9 cellular contexts compared by ENCODE assay signal in the genomic region with DNA sequence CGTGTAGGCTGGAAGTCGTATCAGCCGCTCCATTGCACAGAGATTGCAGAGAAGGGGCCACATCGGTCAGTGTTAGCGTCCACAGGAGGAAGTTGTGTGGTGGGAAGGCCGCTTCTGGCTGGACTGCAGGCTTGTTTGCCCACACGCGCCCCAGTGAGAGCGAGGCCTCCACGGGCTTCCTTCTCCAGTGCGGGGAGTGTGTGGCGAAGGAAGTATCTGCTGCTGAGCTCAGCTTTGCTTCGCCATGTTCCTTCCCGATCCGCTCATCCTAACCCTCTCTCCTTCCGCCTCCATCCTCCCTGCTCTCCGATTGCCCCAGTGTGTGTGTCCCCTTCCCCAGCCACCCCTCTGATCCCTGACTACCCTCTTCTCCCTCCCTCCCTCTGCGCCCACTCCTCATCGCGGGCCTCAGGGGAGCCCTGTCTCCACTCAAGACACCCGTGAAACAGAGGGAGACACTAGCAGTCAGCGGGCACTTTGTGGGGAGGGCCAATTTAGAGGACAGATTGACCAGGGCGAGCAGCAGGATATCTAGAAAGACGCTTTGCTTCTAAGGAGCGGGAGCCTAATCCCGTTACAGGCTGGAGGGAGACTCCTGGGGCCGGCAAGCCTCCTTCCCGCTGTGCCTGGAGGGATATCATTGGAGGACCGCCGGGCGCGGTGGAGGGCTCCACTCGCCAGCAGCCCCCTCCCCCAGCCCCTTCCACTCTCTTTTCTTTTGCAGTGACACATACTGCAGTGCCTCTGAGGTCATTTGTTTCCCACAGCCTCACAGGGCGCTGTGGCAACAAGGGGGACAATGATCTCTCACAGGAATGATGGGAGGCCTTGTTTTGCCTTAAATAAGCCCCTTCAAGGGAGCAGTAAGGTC.
DNase-seq lines count a peak whose midpoint lies in the region; ATAC-seq, FAIRE-seq and TF ChIP-seq lines count a peak whose summit lies in the region.
"Had no signal": no experiment of that assay in that cellular context is flagged by ENCODE, and none has a peak within 500 bp of the region (broad histone marks: within the 10 kb centered on the region; RNA-seq: fewer than 3 reads in every experiment).

No MANE protein-coding gene starts in this region.

- H3K79me2 ChIP-seq in GM23338 (replicated peaks; ENCODE audit: insufficient read depth) = no peaks in the 10 kb centered on the region

- H3K4me3 ChIP-seq in GM23338 (peak overlapping the region; percentile 79), breast epithelium (no peak overlapping the region), kidney (ENCODE audit: low read length in 2 of 2) (no peak overlapping the region)

- peak overlapping the region; percentile 22; the same call in 1 of the 2 replicates for H3K27ac Mint-ChIP-seq in GM23338
- H3K27ac Mint-ChIP-seq: activated CD8-positive, alpha-beta T cell treated with anti-CD3 and anti-CD28 coated beads, Interleukin-2, amount 10 ng/mL, durations not matched to agents 7 days and 5 days had no signal

- H4K20me1 ChIP-seq in GM23338 (replicated peaks; ENCODE audit: insufficient read depth) = no peaks in the 10 kb centered on the region

- DNase-seq in GM23338 (ENCODE audit: low spot score) = peak; percentile 85
- DNase-seq in breast epithelium (ENCODE audit: low spot score in 2 of 2) = no peak
- DNase-seq in kidney = peak; percentile 70
- DNase-seq in sciatic nerve (ENCODE audit: low spot score) = peak; percentile 71
- no peak for DNase-seq in SHP77 (lab: John Stamatoyannopoulos, UW)
- no peak for DNase-seq in NCI-H2196 (lab: John Stamatoyannopoulos, UW; ENCODE audit: unreplicated experiment)
- DNase-seq: activated CD8-positive, alpha-beta T cell treated with anti-CD3 and anti-CD28 coated beads, Interleukin-2, amount 10 ng/mL, durations not matched to agents 7 days and 5 days had no signal

- intact Hi-C loops in breast epithelium (cut with DNase I; ENCODE audit: low total_unique reads) (no loop called here), kidney (cut with DNase I) (no loop called here), sciatic nerve (cut with DNase I) (no loop called here)

- peak overlapping the region; percentile 94 for H3K4me2 ChIP-seq in GM23338

- H3K4me1 ChIP-seq in GM23338 (ENCODE audit: insufficient read depth) = peaks cover 25% of the 10 kb centered on the region
- no peaks in the 10 kb centered on the region for H3K4me1 ChIP-seq in breast epithelium
- H3K4me1 ChIP-seq in kidney (ENCODE audit: control insufficient read depth in 1 of 2, insufficient read depth in 1 of 2, low read depth in 1 of 2, low read length in 2 of 2) = peaks cover 16 to 18% of the 10 kb centered on the region in 2 donors

- peak overlapping the region; percentile 73 for H3K4me3 Mint-ChIP-seq in GM23338
- H3K4me3 Mint-ChIP-seq: activated CD8-positive, alpha-beta T cell treated with anti-CD3 and anti-CD28 coated beads, Interleukin-2, amount 10 ng/mL, durations not matched to agents 7 days and 5 days had no signal

- no peaks in the 10 kb centered on the region for H3K9me3 ChIP-seq in breast epithelium
- H3K9me3 ChIP-seq in kidney (ENCODE audit: control insufficient read depth in 1 of 2, low read length in 2 of 2) = no peaks in the 10 kb centered on the region

- no peaks in the 10 kb centered on the region for H3K36me3 Mint-ChIP-seq in GM23338 (ENCODE audit: low read depth)

- peaks cover 2% of the 10 kb centered on the region for H3K27me3 Mint-ChIP-seq in GM23338 (ENCODE audit: insufficient read depth, low read depth, poor library complexity)

- TF ChIP-seq CTCF in GM23338 (conservative IDR thresholded peaks at IDR 0.05; ENCODE audit: low read depth in 2 of 2) (no peak), breast epithelium (IDR thresholded peaks at IDR 0.05) (no peak), kidney (IDR thresholded peaks at IDR 0.05; ENCODE audit: borderline replicate concordance, extremely low read depth, insufficient read depth) (no peak)

- H3K27me3 ChIP-seq in GM23338 (ENCODE audit: insufficient read depth) = no peaks in the 10 kb centered on the region
- no peaks in the 10 kb centered on the region for H3K27me3 ChIP-seq in breast epithelium

- no peaks in the 10 kb centered on the region for H3K9me3 Mint-ChIP-seq in GM23338

- TF ChIP-seq POLR2A in breast epithelium (IDR thresholded peaks at IDR 0.05) = no peak

- H3K9ac ChIP-seq in kidney (ENCODE audit: low read length in 2 of 2) = no peak overlapping the region

- H2AFZ ChIP-seq in GM23338 = peak overlapping the region; percentile 98

- H3K36me3 ChIP-seq in GM23338 (ENCODE audit: insufficient read depth) (no peaks in the 10 kb centered on the region), breast epithelium (no peaks in the 10 kb centered on the region), kidney (ENCODE audit: control insufficient read depth in 1 of 2, insufficient read depth in 2 of 2, low read length in 2 of 2) (no peaks in the 10 kb centered on the region)

- peak; percentile 90 for ATAC-seq in GM23338
- peak; percentile 45 for ATAC-seq in sciatic nerve
- ATAC-seq in GM21447 (IDR thresholded peaks at IDR 0.05; ENCODE audit: unreplicated experiment) = no peak
- no peak for ATAC-seq in GM21529 (IDR thresholded peaks at IDR 0.05; ENCODE audit: unreplicated experiment)
- ATAC-seq: activated CD8-positive, alpha-beta T cell treated with anti-CD3 and anti-CD28 coated beads, Interleukin-2, amount 10 ng/mL, durations not matched to agents 7 days and 5 days had no signal

- peaks cover 31% of the 10 kb centered on the region for H3K4me1 Mint-ChIP-seq in GM23338

- 0 out of 2 replicates have a peak, but pooled peaks cover 7% of the 10 kb centered on the region for H3F3A ChIP-seq in GM23338 (replicated peaks; ENCODE audit: low read depth)

- H3K27ac ChIP-seq in GM23338 (ENCODE audit: low read depth) (peak overlapping the region; percentile 78), breast epithelium (peak overlapping the region; percentile 83), kidney (ENCODE audit: low read depth in 2 of 2, low read length in 2 of 2) (peak overlapping the region; percentile 7 to 39)

- FAIRE-seq in kidney (lab: Jason Lieb, UNC) = no peak

- no peaks in the 10 kb centered on the region for H3K9me2 ChIP-seq in GM23338 (ENCODE audit: insufficient read depth)

TF ChIP-seq in GM23338, 12 proteins besides CTCF, POLR2A, EP300 and RAD21:
- TF ChIP-seq NANOG (IDR thresholded peaks at IDR 0.05; ENCODE audit: borderline replicate concordance) (no peak), JUNB (IDR thresholded peaks at IDR 0.05; ENCODE audit: unreplicated experiment) (no peak), CREB1 (CRISPR knock-in tag; IDR thresholded peaks at IDR 0.05; ENCODE audit: low read depth) (peak; percentile 55), POLR2AphosphoS5 (IDR thresholded peaks at IDR 0.05; ENCODE audit: low read depth) (peak; percentile 41; the same call in 1 of the 2 replicates)

Comparison
In these comparisons a context has a peak if more than half of its experiments do, and no peak if none do; other contexts are left out.
1. ATAC-seq: peak in GM23338 (single experiment) and sciatic nerve (single experiment); none in GM21447 (single experiment) and GM21529 (single experiment).
2. DNase-seq: peak in GM23338 (single experiment), kidney (single experiment) and sciatic nerve (single experiment); none in breast epithelium (0 of 2), SHP77 (0 of 2) and NCI-H2196 (single experiment).
3. H3K27ac ChIP-seq: peak in every context shown above with its lines; median percentile 83 in breast epithelium; 78 in GM23338; 23 in kidney.